ENCODE assay signal across 8 cellular contexts in genomic region chr4:121380448-121381147, GRCh38. TPM values are rescaled to one million over a fixed set of nuclear protein-coding genes. Genes with fewer than 3 reads are reported as not detected.
DNase-seq lines count a peak whose midpoint lies in the region; ATAC-seq and TF ChIP-seq lines count a peak whose summit lies in the region.

TSS of gene QRFPR (minus strand) at chr4:121381018. CDS start at chr4:121380647, 371 bp downstream.

- no TSS peak for BruUV-seq in Calu3 (replicated peaks; lab: Mats Ljungman, UMichigan)

- H3K27me3 Mint-ChIP-seq in Calu3 (ENCODE audit: unreplicated experiment), result no peaks in the 10 kb centered on the region

- TF ChIP-seq CTCF in Calu3 (IDR thresholded peaks at IDR 0.05; ENCODE audit: unreplicated experiment) (no peak), esophagus squamous epithelium (IDR thresholded peaks at IDR 0.05) (no peak)

- CTCF ChIA-PET in Calu3 (lab: Charles Lee), result no interaction called here

- H2AFZ ChIP-seq in neuron (ENCODE audit: low read depth, low read length), result no peak within 1 kb of the TSS

- 0 to 15% methylated on average over 7 to 15 of the region's 63 CpGs for WGBS in esophagus squamous epithelium, 2 donors

- peaks cover 2% of the 10 kb centered on the region for H3K9me3 Mint-ChIP-seq in Calu3 (ENCODE audit: low read depth, unreplicated experiment)

- H3K36me3 ChIP-seq in esophagus squamous epithelium (no peaks in the 10 kb centered on the region), neuron (ENCODE audit: insufficient read depth, low read length) (no peaks in the 10 kb centered on the region)

- peak; percentile 47 for DNase-seq in Calu3
- no peak for DNase-seq in esophagus squamous epithelium (lab: John Stamatoyannopoulos, UW)
- no peak for DNase-seq in NCI-H774 (lab: John Stamatoyannopoulos, UW)
- DNase-seq in NCI-H226, result no peak
- no peak for DNase-seq in GM19238 (ENCODE audit: insufficient read length, low spot score)
- no peak for DNase-seq in NCI-H2227 treated with DMSO at 0.1 percent for 48 hours (lab: John Stamatoyannopoulos, UW)

- ATAC-seq in SK-N-SH treated with all-trans-retinoic acid at 6 μM for 48 hours, result peak; percentile 63

- H3K9me3 ChIP-seq in esophagus squamous epithelium (no peaks in the 10 kb centered on the region), neuron (ENCODE audit: low read length) (peaks cover 3% of the 10 kb centered on the region)

- peaks cover 0 to 63% (median 0%) of the 10 kb centered on the region in 4 donors for H3K27me3 ChIP-seq in esophagus squamous epithelium
- peaks cover 42% of the 10 kb centered on the region for H3K27me3 ChIP-seq in neuron (ENCODE audit: insufficient read depth, low read length)

- peak within 1 kb of the TSS; percentile 69 for H3K4me3 Mint-ChIP-seq in Calu3 (ENCODE audit: low read depth, unreplicated experiment)

- H3K4me1 ChIP-seq in esophagus squamous epithelium, result peaks cover 0 to 13% (median 2%) of the 10 kb centered on the region in 3 donors
- peaks cover 4% of the 10 kb centered on the region for H3K4me1 ChIP-seq in neuron (ENCODE audit: insufficient read depth, low read length)

- H3K27ac Mint-ChIP-seq in Calu3 (ENCODE audit: unreplicated experiment), result peak within 1 kb of the TSS; percentile 17

- H3K36me3 Mint-ChIP-seq in Calu3 (ENCODE audit: insufficient read depth, unreplicated experiment), result peaks cover 7% of the 10 kb centered on the region

- TF ChIP-seq POLR2A in esophagus squamous epithelium (IDR thresholded peaks at IDR 0.05), result no peak

- intact Hi-C loops in Calu3 (cut with micrococcal nuclease; ENCODE audit: unreplicated experiment) (no loop called here), esophagus squamous epithelium (cut with DNase I) (no loop called here)

- H3K4me3 ChIP-seq in esophagus squamous epithelium (peak within 1 kb of the TSS; percentile 5 to 61 (median 26)), neuron (ENCODE audit: low read length) (peak within 1 kb of the TSS; percentile 13)

- no peak within 1 kb of the TSS for H3K27ac ChIP-seq in esophagus squamous epithelium

- peaks cover 22% of the 10 kb centered on the region for H3K4me1 Mint-ChIP-seq in Calu3 (ENCODE audit: low read depth, unreplicated experiment)

TF ChIP-seq in SK-N-SH treated with all-trans-retinoic acid at 6 μM for 48 hours, 23 proteins besides CTCF, POLR2A, EP300 and RAD21:
- no peak for TF ChIP-seq PPARA (CRISPR knock-in tag; IDR thresholded peaks at IDR 0.05; ENCODE audit: borderline replicate concordance)
- TF ChIP-seq ZFP30 (CRISPR knock-in tag; IDR thresholded peaks at IDR 0.05), result no peak
- no peak for TF ChIP-seq TCF4 (CRISPR knock-in tag; IDR thresholded peaks at IDR 0.05; ENCODE audit: borderline replicate concordance)
- no peak for TF ChIP-seq TOX (CRISPR knock-in tag; IDR thresholded peaks at IDR 0.05; ENCODE audit: borderline replicate concordance)
- no peak for TF ChIP-seq ARNTL (CRISPR knock-in tag; IDR thresholded peaks at IDR 0.05; ENCODE audit: borderline replicate concordance, low read depth)
- no peak for TF ChIP-seq GLIS3 (CRISPR knock-in tag; IDR thresholded peaks at IDR 0.05)
- TF ChIP-seq ZFP3 (CRISPR knock-in tag; IDR thresholded peaks at IDR 0.05), result no peak
- no peak for TF ChIP-seq RARB (CRISPR knock-in tag; IDR thresholded peaks at IDR 0.05)
- no peak for TF ChIP-seq BACH2 (CRISPR knock-in tag; IDR thresholded peaks at IDR 0.05; ENCODE audit: borderline replicate concordance)
- TF ChIP-seq, protein P1, sequence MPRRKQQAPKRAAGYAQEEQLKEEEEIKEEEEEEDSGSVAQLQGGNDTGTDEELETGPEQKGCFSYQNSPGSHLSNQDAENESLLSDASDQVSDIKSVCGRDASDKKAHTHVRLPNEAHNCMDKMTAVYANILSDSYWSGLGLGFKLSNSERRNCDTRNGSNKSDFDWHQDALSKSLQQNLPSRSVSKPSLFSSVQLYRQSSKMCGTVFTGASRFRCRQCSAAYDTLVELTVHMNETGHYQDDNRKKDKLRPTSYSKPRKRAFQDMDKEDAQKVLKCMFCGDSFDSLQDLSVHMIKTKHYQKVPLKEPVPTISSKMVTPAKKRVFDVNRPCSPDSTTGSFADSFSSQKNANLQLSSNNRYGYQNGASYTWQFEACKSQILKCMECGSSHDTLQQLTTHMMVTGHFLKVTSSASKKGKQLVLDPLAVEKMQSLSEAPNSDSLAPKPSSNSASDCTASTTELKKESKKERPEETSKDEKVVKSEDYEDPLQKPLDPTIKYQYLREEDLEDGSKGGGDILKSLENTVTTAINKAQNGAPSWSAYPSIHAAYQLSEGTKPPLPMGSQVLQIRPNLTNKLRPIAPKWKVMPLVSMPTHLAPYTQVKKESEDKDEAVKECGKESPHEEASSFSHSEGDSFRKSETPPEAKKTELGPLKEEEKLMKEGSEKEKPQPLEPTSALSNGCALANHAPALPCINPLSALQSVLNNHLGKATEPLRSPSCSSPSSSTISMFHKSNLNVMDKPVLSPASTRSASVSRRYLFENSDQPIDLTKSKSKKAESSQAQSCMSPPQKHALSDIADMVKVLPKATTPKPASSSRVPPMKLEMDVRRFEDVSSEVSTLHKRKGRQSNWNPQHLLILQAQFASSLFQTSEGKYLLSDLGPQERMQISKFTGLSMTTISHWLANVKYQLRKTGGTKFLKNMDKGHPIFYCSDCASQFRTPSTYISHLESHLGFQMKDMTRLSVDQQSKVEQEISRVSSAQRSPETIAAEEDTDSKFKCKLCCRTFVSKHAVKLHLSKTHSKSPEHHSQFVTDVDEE (CRISPR knock-in tag; IDR thresholded peaks at IDR 0.05), result no peak
- no peak for TF ChIP-seq OSR1 (CRISPR knock-in tag; IDR thresholded peaks at IDR 0.05)
- no peak for TF ChIP-seq ZC3H10 (CRISPR knock-in tag; IDR thresholded peaks at IDR 0.05)
- no peak for TF ChIP-seq ZNF70 (CRISPR knock-in tag; IDR thresholded peaks at IDR 0.05)

RNA-seq across cellular contexts. Expression of gene QRFPR, which starts in this region (rescaled TPM):
- total RNA-seq in Calu3 (2022), result 1.0 TPM in 1 of 2 replicates, not detected in the other
- 1 to 10 TPM in 1 of 4 donors, under 1 TPM in 1, not detected in 2; 0.97 to 3.5 TPM for total RNA-seq in esophagus squamous epithelium
